Comparison of ENCODE assay signal across 1 cellular context in genomic region chr14:58768977-58769376, GRCh38.
TF ChIP-seq lines count a peak whose summit lies in the region.

No MANE protein-coding gene starts in this region.

TF ChIP-seq in H1, 55 proteins besides CTCF, POLR2A, EP300 and RAD21 (continued from another document):
- TF ChIP-seq, protein P1, sequence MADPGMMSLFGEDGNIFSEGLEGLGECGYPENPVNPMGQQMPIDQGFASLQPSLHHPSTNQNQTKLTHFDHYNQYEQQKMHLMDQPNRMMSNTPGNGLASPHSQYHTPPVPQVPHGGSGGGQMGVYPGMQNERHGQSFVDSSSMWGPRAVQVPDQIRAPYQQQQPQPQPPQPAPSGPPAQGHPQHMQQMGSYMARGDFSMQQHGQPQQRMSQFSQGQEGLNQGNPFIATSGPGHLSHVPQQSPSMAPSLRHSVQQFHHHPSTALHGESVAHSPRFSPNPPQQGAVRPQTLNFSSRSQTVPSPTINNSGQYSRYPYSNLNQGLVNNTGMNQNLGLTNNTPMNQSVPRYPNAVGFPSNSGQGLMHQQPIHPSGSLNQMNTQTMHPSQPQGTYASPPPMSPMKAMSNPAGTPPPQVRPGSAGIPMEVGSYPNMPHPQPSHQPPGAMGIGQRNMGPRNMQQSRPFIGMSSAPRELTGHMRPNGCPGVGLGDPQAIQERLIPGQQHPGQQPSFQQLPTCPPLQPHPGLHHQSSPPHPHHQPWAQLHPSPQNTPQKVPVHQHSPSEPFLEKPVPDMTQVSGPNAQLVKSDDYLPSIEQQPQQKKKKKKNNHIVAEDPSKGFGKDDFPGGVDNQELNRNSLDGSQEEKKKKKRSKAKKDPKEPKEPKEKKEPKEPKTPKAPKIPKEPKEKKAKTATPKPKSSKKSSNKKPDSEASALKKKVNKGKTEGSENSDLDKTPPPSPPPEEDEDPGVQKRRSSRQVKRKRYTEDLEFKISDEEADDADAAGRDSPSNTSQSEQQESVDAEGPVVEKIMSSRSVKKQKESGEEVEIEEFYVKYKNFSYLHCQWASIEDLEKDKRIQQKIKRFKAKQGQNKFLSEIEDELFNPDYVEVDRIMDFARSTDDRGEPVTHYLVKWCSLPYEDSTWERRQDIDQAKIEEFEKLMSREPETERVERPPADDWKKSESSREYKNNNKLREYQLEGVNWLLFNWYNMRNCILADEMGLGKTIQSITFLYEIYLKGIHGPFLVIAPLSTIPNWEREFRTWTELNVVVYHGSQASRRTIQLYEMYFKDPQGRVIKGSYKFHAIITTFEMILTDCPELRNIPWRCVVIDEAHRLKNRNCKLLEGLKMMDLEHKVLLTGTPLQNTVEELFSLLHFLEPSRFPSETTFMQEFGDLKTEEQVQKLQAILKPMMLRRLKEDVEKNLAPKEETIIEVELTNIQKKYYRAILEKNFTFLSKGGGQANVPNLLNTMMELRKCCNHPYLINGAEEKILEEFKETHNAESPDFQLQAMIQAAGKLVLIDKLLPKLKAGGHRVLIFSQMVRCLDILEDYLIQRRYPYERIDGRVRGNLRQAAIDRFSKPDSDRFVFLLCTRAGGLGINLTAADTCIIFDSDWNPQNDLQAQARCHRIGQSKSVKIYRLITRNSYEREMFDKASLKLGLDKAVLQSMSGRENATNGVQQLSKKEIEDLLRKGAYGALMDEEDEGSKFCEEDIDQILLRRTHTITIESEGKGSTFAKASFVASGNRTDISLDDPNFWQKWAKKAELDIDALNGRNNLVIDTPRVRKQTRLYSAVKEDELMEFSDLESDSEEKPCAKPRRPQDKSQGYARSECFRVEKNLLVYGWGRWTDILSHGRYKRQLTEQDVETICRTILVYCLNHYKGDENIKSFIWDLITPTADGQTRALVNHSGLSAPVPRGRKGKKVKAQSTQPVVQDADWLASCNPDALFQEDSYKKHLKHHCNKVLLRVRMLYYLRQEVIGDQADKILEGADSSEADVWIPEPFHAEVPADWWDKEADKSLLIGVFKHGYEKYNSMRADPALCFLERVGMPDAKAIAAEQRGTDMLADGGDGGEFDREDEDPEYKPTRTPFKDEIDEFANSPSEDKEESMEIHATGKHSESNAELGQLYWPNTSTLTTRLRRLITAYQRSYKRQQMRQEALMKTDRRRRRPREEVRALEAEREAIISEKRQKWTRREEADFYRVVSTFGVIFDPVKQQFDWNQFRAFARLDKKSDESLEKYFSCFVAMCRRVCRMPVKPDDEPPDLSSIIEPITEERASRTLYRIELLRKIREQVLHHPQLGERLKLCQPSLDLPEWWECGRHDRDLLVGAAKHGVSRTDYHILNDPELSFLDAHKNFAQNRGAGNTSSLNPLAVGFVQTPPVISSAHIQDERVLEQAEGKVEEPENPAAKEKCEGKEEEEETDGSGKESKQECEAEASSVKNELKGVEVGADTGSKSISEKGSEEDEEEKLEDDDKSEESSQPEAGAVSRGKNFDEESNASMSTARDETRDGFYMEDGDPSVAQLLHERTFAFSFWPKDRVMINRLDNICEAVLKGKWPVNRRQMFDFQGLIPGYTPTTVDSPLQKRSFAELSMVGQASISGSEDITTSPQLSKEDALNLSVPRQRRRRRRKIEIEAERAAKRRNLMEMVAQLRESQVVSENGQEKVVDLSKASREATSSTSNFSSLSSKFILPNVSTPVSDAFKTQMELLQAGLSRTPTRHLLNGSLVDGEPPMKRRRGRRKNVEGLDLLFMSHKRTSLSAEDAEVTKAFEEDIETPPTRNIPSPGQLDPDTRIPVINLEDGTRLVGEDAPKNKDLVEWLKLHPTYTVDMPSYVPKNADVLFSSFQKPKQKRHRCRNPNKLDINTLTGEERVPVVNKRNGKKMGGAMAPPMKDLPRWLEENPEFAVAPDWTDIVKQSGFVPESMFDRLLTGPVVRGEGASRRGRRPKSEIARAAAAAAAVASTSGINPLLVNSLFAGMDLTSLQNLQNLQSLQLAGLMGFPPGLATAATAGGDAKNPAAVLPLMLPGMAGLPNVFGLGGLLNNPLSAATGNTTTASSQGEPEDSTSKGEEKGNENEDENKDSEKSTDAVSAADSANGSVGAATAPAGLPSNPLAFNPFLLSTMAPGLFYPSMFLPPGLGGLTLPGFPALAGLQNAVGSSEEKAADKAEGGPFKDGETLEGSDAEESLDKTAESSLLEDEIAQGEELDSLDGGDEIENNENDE (IDR thresholded peaks at IDR 0.05; ENCODE audit: insufficient replicate concordance, low read length): peak; percentile 62
- TF ChIP-seq TCF12 (IDR thresholded peaks at IDR 0.05; ENCODE audit: low read depth, low read length) (peak; percentile 67; the same call in 1 of the 2 replicates), RNF2 (IDR thresholded peaks at IDR 0.05; ENCODE audit: borderline replicate concordance, low read depth, low read length, missing control alignments, poor library complexity, severe bottlenecking) (no peak), CEBPB (IDR thresholded peaks at IDR 0.05; ENCODE audit: low read depth, low read length) (no peak), NANOG (IDR thresholded peaks at IDR 0.05; ENCODE audit: insufficient read depth, low read depth, low read length, poor library complexity, severe bottlenecking) (peak; percentile 100), KDM1A (IDR thresholded peaks at IDR 0.05; ENCODE audit: borderline replicate concordance, low read length) (peak; percentile 76), CTBP2 (IDR thresholded peaks at IDR 0.05; ENCODE audit: borderline replicate concordance, insufficient read depth, insufficient read length, low read length) (peak; percentile 25), TEAD4 (IDR thresholded peaks at IDR 0.05; ENCODE audit: low read depth, low read length) (peak; percentile 52; the same call in 1 of the 2 replicates), YY1 (IDR thresholded peaks at IDR 0.05; ENCODE audit: low read depth, low read length) (peak; percentile 46; the same call in 1 of the 2 replicates), USF2 (IDR thresholded peaks at IDR 0.05; ENCODE audit: low read length) (no peak), EGR1 (IDR thresholded peaks at IDR 0.05; ENCODE audit: borderline replicate concordance, low read depth, low read length) (peak; percentile 39; the same call in 1 of the 2 replicates), CREB1 (IDR thresholded peaks at IDR 0.05) (0 out of 2 replicates have a peak, but pooled peaks have one; percentile 14), GABPA (IDR thresholded peaks at IDR 0.05; ENCODE audit: borderline replicate concordance, insufficient read depth, low read length) (no peak), JUND (IDR thresholded peaks at IDR 0.05; ENCODE audit: low read length) (no peak), POU5F1 (IDR thresholded peaks at IDR 0.05; ENCODE audit: low read depth, low read length) (peak; percentile 96; the same call in 1 of the 2 replicates), CBX8 (IDR thresholded peaks at IDR 0.05; ENCODE audit: borderline replicate concordance, low read depth, low read length) (no peak), BCL11A (IDR thresholded peaks at IDR 0.05; ENCODE audit: low read depth in 2 of 2, low read length in 2 of 2) (peak; percentile 60 to 64), ASH2L (IDR thresholded peaks at IDR 0.05; ENCODE audit: low read length) (no peak), HDAC2 (IDR thresholded peaks at IDR 0.05; ENCODE audit: borderline replicate concordance in 1 of 2, low read depth in 2 of 2, low read length in 2 of 2) (peak in 1 of 2 experiments; percentile 75; a peak in 1 of 4 replicates)
